9 cellular contexts compared by ENCODE assay signal in genomic region chr15:60840306-60840702, GRCh38.
DNase-seq lines count a peak whose midpoint lies in the region; ATAC-seq and TF ChIP-seq lines count a peak whose summit lies in the region.
"Had no signal": no experiment of that assay in that cellular context is flagged by ENCODE, and none has a peak within 500 bp of the region (broad histone marks: within the 10 kb centered on the region; RNA-seq: fewer than 3 reads in every experiment).

No MANE protein-coding gene starts in this region.

- H3K27ac ChIP-seq in GM23338 (ENCODE audit: low read depth) (no peak overlapping the region), smooth muscle cell (ENCODE audit: low read depth) (no peak overlapping the region)
- H3K27ac ChIP-seq: prostate gland had no signal

- CTCF ChIA-PET in activated CD8-positive, alpha-beta T cell treated with anti-CD3 and anti-CD28 coated beads for 36 hours (lab: Charles Lee), result interaction anchor here (1.4 to 2.0 kb wide), 3 partner anchors 9 to 255 kb away, joined by 4 to 8 read pairs (median 7); no protein-coding TSS in a partner anchor

- no peak overlapping the region for H3K4me2 ChIP-seq in GM23338
- no peak overlapping the region for H3K4me2 ChIP-seq in smooth muscle cell

- H3K36me3 ChIP-seq in BE2C (no peaks in the 10 kb centered on the region), GM23338 (ENCODE audit: insufficient read depth) (no peaks in the 10 kb centered on the region), smooth muscle cell (ENCODE audit: low read depth) (no peaks in the 10 kb centered on the region)
- H3K36me3 ChIP-seq: prostate gland had no signal

- H3K9me3 Mint-ChIP-seq in GM23338 (peaks cover 6% of the 10 kb centered on the region), immature natural killer cell (no peaks in the 10 kb centered on the region)
- H3K9me3 Mint-ChIP-seq in activated CD8-positive, alpha-beta T cell treated with anti-CD3 and anti-CD28 coated beads for 36 hours, result no peaks in the 10 kb centered on the region

- H3K36me3 Mint-ChIP-seq in GM23338 (ENCODE audit: low read depth) (no peaks in the 10 kb centered on the region; the same call in 2 of the 3 replicates), immature natural killer cell (peaks cover 0 to 4% (median 4%) of the 10 kb centered on the region in 3 donors)
- no peaks in the 10 kb centered on the region for H3K36me3 Mint-ChIP-seq in activated CD8-positive, alpha-beta T cell treated with anti-CD3 and anti-CD28 coated beads for 36 hours (ENCODE audit: low read depth)

- H3K27me3 Mint-ChIP-seq in GM23338 (ENCODE audit: insufficient read depth, low read depth, poor library complexity) (peaks cover 6% of the 10 kb centered on the region), immature natural killer cell (ENCODE audit: low read depth in 3 of 3) (peaks cover 14 to 26% (median 25%) of the 10 kb centered on the region in 3 donors)
- peaks cover 1% of the 10 kb centered on the region for H3K27me3 Mint-ChIP-seq in activated CD8-positive, alpha-beta T cell treated with anti-CD3 and anti-CD28 coated beads for 36 hours

- H3K27me3 ChIP-seq in BE2C (no peaks in the 10 kb centered on the region), GM23338 (ENCODE audit: insufficient read depth) (no peaks in the 10 kb centered on the region), smooth muscle cell (ENCODE audit: low read depth) (no peaks in the 10 kb centered on the region)

- H4K20me1 ChIP-seq in GM23338 (replicated peaks; ENCODE audit: insufficient read depth) (no peaks in the 10 kb centered on the region), smooth muscle cell (ENCODE audit: low read depth) (peaks cover 58% of the 10 kb centered on the region)

- intact Hi-C loops in activated CD8-positive, alpha-beta T cell treated with anti-CD3 and anti-CD28 coated beads for 36 hours (cut with micrococcal nuclease), result loop anchor here (5.0 kb wide), 3 partner anchors 33 to 258 kb away; no protein-coding TSS in a partner anchor

- no peaks in the 10 kb centered on the region for H3F3A ChIP-seq in GM23338 (replicated peaks; ENCODE audit: low read depth)
- no peaks in the 10 kb centered on the region for H3F3A ChIP-seq in smooth muscle cell (ENCODE audit: low read depth)

- no peak for TF ChIP-seq CTCF in BE2C (IDR thresholded peaks at IDR 0.05; ENCODE audit: low read depth, low read length)
- no peak for TF ChIP-seq CTCF in GM23338 (conservative IDR thresholded peaks at IDR 0.05; ENCODE audit: low read depth in 2 of 2)
- TF ChIP-seq CTCF in activated CD8-positive, alpha-beta T cell treated with anti-CD3 and anti-CD28 coated beads for 36 hours (IDR thresholded peaks at IDR 0.05), result no peak
- no peak for TF ChIP-seq CTCF in smooth muscle cell (IDR thresholded peaks at IDR 0.05; ENCODE audit: borderline replicate concordance, insufficient read depth, poor library complexity, severe bottlenecking)

- H3K4me1 Mint-ChIP-seq in GM23338 (peaks cover 18% of the 10 kb centered on the region), immature natural killer cell (peaks cover 70 to 76% of the 10 kb centered on the region in 2 donors)
- H3K4me1 Mint-ChIP-seq in activated CD8-positive, alpha-beta T cell treated with anti-CD3 and anti-CD28 coated beads for 36 hours (ENCODE audit: low read depth), result peaks cover 77% of the 10 kb centered on the region

- peak; percentile 51 for ATAC-seq in GM23338
- ATAC-seq in activated CD8-positive, alpha-beta T cell treated with anti-CD3 and anti-CD28 coated beads for 36 hours, result no peak

- H3K4me3 ChIP-seq in BE2C (ENCODE audit: low read depth, low read length) (no peak overlapping the region), GM23338 (no peak overlapping the region), smooth muscle cell (no peak overlapping the region)
- H3K4me3 ChIP-seq: prostate gland had no signal

- peaks cover 5% of the 10 kb centered on the region; the same call in 1 of the 2 replicates for H3K4me1 ChIP-seq in BE2C
- H3K4me1 ChIP-seq in GM23338 (ENCODE audit: insufficient read depth), result peaks cover 4% of the 10 kb centered on the region
- no peaks in the 10 kb centered on the region for H3K4me1 ChIP-seq in smooth muscle cell (ENCODE audit: low read depth)
- H3K4me1 ChIP-seq: prostate gland had no signal

- 87% methylated on average over 2 of the region's 2 CpGs for WGBS in smooth muscle cell (ENCODE audit: low lambda C conversion rate)

- H3K79me2 ChIP-seq in GM23338 (replicated peaks; ENCODE audit: insufficient read depth) (no peaks in the 10 kb centered on the region), smooth muscle cell (ENCODE audit: low read depth) (no peaks in the 10 kb centered on the region)

- POLR2A ChIA-PET in activated CD8-positive, alpha-beta T cell treated with anti-CD3 and anti-CD28 coated beads for 36 hours (lab: Charles Lee), result interaction anchor here (1.0 to 1.4 kb wide), 3 partner anchors 43 to 190 kb away, joined by 3 to 4 read pairs (median 3); no protein-coding TSS in a partner anchor

- DNase-seq in BE2C (peak; percentile 12), GM23338 (ENCODE audit: low spot score) (no peak), immature natural killer cell (no peak), NCI-H128 (lab: John Stamatoyannopoulos, UW; ENCODE audit: unreplicated experiment) (no peak), smooth muscle cell (lab: John Stamatoyannopoulos, UW; ENCODE audit: unreplicated experiment) (no peak), NCI-H2227 treated with DMSO at 0.1 percent for 48 hours (lab: John Stamatoyannopoulos, UW) (no peak), GF-D8 (lab: John Stamatoyannopoulos, UW) (no peak)
- no peak for DNase-seq in activated CD8-positive, alpha-beta T cell treated with anti-CD3 and anti-CD28 coated beads for 36 hours

- H3K4me3 Mint-ChIP-seq in GM23338 (no peak overlapping the region), immature natural killer cell (peak overlapping the region; percentile 67 to 88 (median 84))
- peak overlapping the region; percentile 62 for H3K4me3 Mint-ChIP-seq in activated CD8-positive, alpha-beta T cell treated with anti-CD3 and anti-CD28 coated beads for 36 hours

- H3K9me3 ChIP-seq in BE2C (no peaks in the 10 kb centered on the region), smooth muscle cell (replicated peaks; ENCODE audit: low read depth) (no peaks in the 10 kb centered on the region)
- H3K9me3 ChIP-seq: prostate gland had no signal

- H3K9ac ChIP-seq in smooth muscle cell (ENCODE audit: low read depth), result no peak overlapping the region

- H2AFZ ChIP-seq in GM23338, result no peak overlapping the region
- no peak overlapping the region for H2AFZ ChIP-seq in smooth muscle cell (ENCODE audit: low read depth)

- H3K27ac Mint-ChIP-seq in GM23338 (no peak overlapping the region), immature natural killer cell (peak overlapping the region; percentile 93 to 98 (median 94))
- H3K27ac Mint-ChIP-seq in activated CD8-positive, alpha-beta T cell treated with anti-CD3 and anti-CD28 coated beads for 36 hours, result peak overlapping the region; percentile 25

- H3K9me2 ChIP-seq in GM23338 (ENCODE audit: insufficient read depth), result no peaks in the 10 kb centered on the region

TF ChIP-seq in GM23338, 12 proteins besides CTCF, POLR2A, EP300 and RAD21 (continues in another document):
- no peak for TF ChIP-seq POLR2AphosphoS5 (IDR thresholded peaks at IDR 0.05; ENCODE audit: low read depth)
- no peak for TF ChIP-seq EZH2phosphoT487 (IDR thresholded peaks at IDR 0.05; ENCODE audit: unreplicated experiment)
- no peak for TF ChIP-seq STAT1 (IDR thresholded peaks at IDR 0.05; ENCODE audit: unreplicated experiment)
- no peak for TF ChIP-seq CREB1 (CRISPR knock-in tag; IDR thresholded peaks at IDR 0.05; ENCODE audit: low read depth)
